ENCODE assay signal across 10 cellular contexts in genomic region chr1:156149374-156150106, GRCh38. TPM values are rescaled to one million over a fixed set of nuclear protein-coding genes. Genes with fewer than 3 reads are reported as not detected.
DNase-seq lines count a peak whose midpoint lies in the region; ATAC-seq and TF ChIP-seq lines count a peak whose summit lies in the region.
"Had no signal": no experiment of that assay in that cellular context is flagged by ENCODE, and none has a peak within 500 bp of the region (broad histone marks: within the 10 kb centered on the region; RNA-seq: fewer than 3 reads in every experiment).

No MANE protein-coding gene starts in this region.

- H3K27me3 ChIP-seq in transverse colon = no peaks in the 10 kb centered on the region
- H3K27me3 ChIP-seq in CD8-positive, alpha-beta T cell (ENCODE audit: insufficient read depth, low read length) = no peaks in the 10 kb centered on the region

- POLR2A ChIA-PET in activated B cell treated with CpG ODN at 0.5 μM for 24 hours (lab: Charles Lee) = interaction anchor here (0.7 to 6.8 kb wide), 6 partner anchors 13 to 77 kb away, joined by 3 to 71 read pairs (median 15); partner anchors contain the start of genes PMF1 and SLC25A44
- POLR2A ChIA-PET in CD8-positive, alpha-beta T cell (lab: Charles Lee) = interaction anchor here (0.7 kb wide), 1 partner anchor 63 kb away, joined by 3 read pairs; the partner anchor contains the start of gene PMF1

- intact Hi-C loops in activated B cell treated with CpG ODN at 0.5 μM for 24 hours (cut with micrococcal nuclease) = no loop called here
- intact Hi-C loops in transverse colon (cut with DNase I; ENCODE audit: low total_unique reads) = no loop called here
- intact Hi-C loops in CD8-positive, alpha-beta T cell (cut with DNase I, micrococcal nuclease) = no loop called here

- H3K27ac Mint-ChIP-seq in activated naive CD8-positive, alpha-beta T cell = peak overlapping the region; percentile 72
- H3K27ac Mint-ChIP-seq in activated naive CD8-positive, alpha-beta T cell treated with anti-CD3 and anti-CD28 coated beads for 36 hours = no peak overlapping the region
- peak overlapping the region; percentile 61 for H3K27ac Mint-ChIP-seq in activated B cell treated with CpG ODN at 0.5 μM for 24 hours
- H3K27ac Mint-ChIP-seq in CD8-positive, alpha-beta T cell = no peak overlapping the region

- no peak for TF ChIP-seq POLR2A in transverse colon (IDR thresholded peaks at IDR 0.05)

- H3K4me1 ChIP-seq in transverse colon = peaks cover 10 to 23% (median 18%) of the 10 kb centered on the region in 4 donors
- H3K4me1 ChIP-seq in CD8-positive, alpha-beta T cell (ENCODE audit: insufficient read depth, low read length) = peaks cover 19% of the 10 kb centered on the region

- no peaks in the 10 kb centered on the region for H3K27me3 Mint-ChIP-seq in activated naive CD8-positive, alpha-beta T cell
- no peaks in the 10 kb centered on the region for H3K27me3 Mint-ChIP-seq in activated naive CD8-positive, alpha-beta T cell treated with anti-CD3 and anti-CD28 coated beads for 36 hours
- peaks cover 4% of the 10 kb centered on the region for H3K27me3 Mint-ChIP-seq in activated B cell treated with CpG ODN at 0.5 μM for 24 hours
- H3K27me3 Mint-ChIP-seq in CD8-positive, alpha-beta T cell (ENCODE audit: low read depth) = no peaks in the 10 kb centered on the region

- TF ChIP-seq CTCF in activated B cell treated with CpG ODN at 0.5 μM for 24 hours (IDR thresholded peaks at IDR 0.05) (no peak), transverse colon (IDR thresholded peaks at IDR 0.05) (no peak)
- no peak for TF ChIP-seq CTCF in CD8-positive, alpha-beta T cell (IDR thresholded peaks at IDR 0.05)

- H3K4me1 Mint-ChIP-seq in activated naive CD8-positive, alpha-beta T cell (ENCODE audit: low read depth) = peaks cover 47% of the 10 kb centered on the region
- H3K4me1 Mint-ChIP-seq in activated naive CD8-positive, alpha-beta T cell treated with anti-CD3 and anti-CD28 coated beads for 36 hours = peaks cover 73% of the 10 kb centered on the region
- H3K4me1 Mint-ChIP-seq in activated B cell treated with CpG ODN at 0.5 μM for 24 hours = peaks cover 79% of the 10 kb centered on the region
- peaks cover 24% of the 10 kb centered on the region for H3K4me1 Mint-ChIP-seq in CD8-positive, alpha-beta T cell (ENCODE audit: low read depth)

- H3K9me3 ChIP-seq in transverse colon = no peaks in the 10 kb centered on the region
- no peaks in the 10 kb centered on the region for H3K9me3 ChIP-seq in CD8-positive, alpha-beta T cell (ENCODE audit: low read length)

- no peaks in the 10 kb centered on the region for H3K36me3 ChIP-seq in transverse colon
- no peaks in the 10 kb centered on the region for H3K36me3 ChIP-seq in CD8-positive, alpha-beta T cell (ENCODE audit: insufficient read depth, low read length)

- no peak for DNase-seq in activated naive CD8-positive, alpha-beta T cell treated with anti-CD3 and anti-CD28 coated beads for 36 hours
- no peak for DNase-seq in activated B cell treated with CpG ODN at 0.5 μM for 24 hours
- DNase-seq in transverse colon = peak; percentile 58
- DNase-seq in CD8-positive, alpha-beta T cell = no peak
- DNase-seq in hepatic stellate cell (ENCODE audit: low spot score) = no peak
- no peak for DNase-seq in NCI-H1105 treated with DMSO at 0.1 percent for 48 hours (lab: John Stamatoyannopoulos, UW)
- DNase-seq: IMR-90 had no signal

- no peaks in the 10 kb centered on the region for H3K9me3 Mint-ChIP-seq in activated naive CD8-positive, alpha-beta T cell (ENCODE audit: low read depth)
- no peaks in the 10 kb centered on the region for H3K9me3 Mint-ChIP-seq in activated naive CD8-positive, alpha-beta T cell treated with anti-CD3 and anti-CD28 coated beads for 36 hours
- no peaks in the 10 kb centered on the region for H3K9me3 Mint-ChIP-seq in activated B cell treated with CpG ODN at 0.5 μM for 24 hours
- H3K9me3 Mint-ChIP-seq in CD8-positive, alpha-beta T cell = no peaks in the 10 kb centered on the region

- peak overlapping the region in 2 of 4 donors; percentile 28 to 65 for H3K27ac ChIP-seq in transverse colon
- H3K27ac ChIP-seq in CD8-positive, alpha-beta T cell (ENCODE audit: low read depth, low read length) = no peak overlapping the region
- H3K27ac ChIP-seq: coronary artery had no signal

- H3K36me3 Mint-ChIP-seq in activated naive CD8-positive, alpha-beta T cell = no peaks in the 10 kb centered on the region
- H3K36me3 Mint-ChIP-seq in activated naive CD8-positive, alpha-beta T cell treated with anti-CD3 and anti-CD28 coated beads for 36 hours = no peaks in the 10 kb centered on the region
- H3K36me3 Mint-ChIP-seq in activated B cell treated with CpG ODN at 0.5 μM for 24 hours (ENCODE audit: low read depth) = no peaks in the 10 kb centered on the region
- H3K36me3 Mint-ChIP-seq in CD8-positive, alpha-beta T cell = no peaks in the 10 kb centered on the region

- CTCF ChIA-PET in activated B cell treated with CpG ODN at 0.5 μM for 24 hours (lab: Charles Lee) = interaction anchor here (1.0 to 13.6 kb wide), 5 partner anchors 19 to 77 kb away, joined by 3 to 215 read pairs (median 4); partner anchors contain the start of gene PMF1
- CTCF ChIA-PET in CD8-positive, alpha-beta T cell (lab: Charles Lee) = interaction anchor here (0.8 to 16.3 kb wide), 5 partner anchors 18 to 1197 kb away, joined by 3 to 252 read pairs (median 3); no protein-coding TSS in a partner anchor

- ATAC-seq in HG02870 (IDR thresholded peaks at IDR 0.05; ENCODE audit: unreplicated experiment) = peak; percentile 56
- peak; percentile 19 for ATAC-seq in activated B cell treated with CpG ODN at 0.5 μM for 24 hours (ENCODE audit: low read depth)
- ATAC-seq in CD8-positive, alpha-beta T cell = no peak

- no peak overlapping the region for H3K4me3 ChIP-seq in transverse colon
- H3K4me3 ChIP-seq in CD8-positive, alpha-beta T cell (ENCODE audit: low read depth, low read length) = no peak overlapping the region
- H3K4me3 ChIP-seq: coronary artery had no signal

- 38 to 40% methylated on average over 4 to 17 of the region's 17 CpGs for WGBS in transverse colon (ENCODE audit: low coverage in 1 of 2), 2 donors

- in situ Hi-C loops in transverse colon (cut with MboI; ENCODE audit: low pct_ligation_motif_present in 1 of 4, low pct_unique_long_range_greater_than_20kb in 1 of 4, low sequenced_read_pairs in 3 of 4) = loop anchor here in 3 of 4 donors (5.0 kb wide), 2 partner anchors 73 to 78 kb away; no protein-coding TSS in a partner anchor

- no peak for TF ChIP-seq EP300 in transverse colon (IDR thresholded peaks at IDR 0.05; ENCODE audit: low read depth)

- no peak overlapping the region for H3K4me3 Mint-ChIP-seq in activated naive CD8-positive, alpha-beta T cell
- no peak overlapping the region for H3K4me3 Mint-ChIP-seq in activated naive CD8-positive, alpha-beta T cell treated with anti-CD3 and anti-CD28 coated beads for 36 hours
- peak overlapping the region; percentile 70 for H3K4me3 Mint-ChIP-seq in activated B cell treated with CpG ODN at 0.5 μM for 24 hours
- H3K4me3 Mint-ChIP-seq in CD8-positive, alpha-beta T cell = no peak overlapping the region

RNA-seq across cellular contexts. Expression of gene SEMA4A, which starts 3.8 kb away (rescaled TPM):
- total RNA-seq in activated naive CD8-positive, alpha-beta T cell treated with anti-CD3 and anti-CD28 coated beads for 36 hours = 10 to 100 TPM; 13.2 to 16.1 TPM
- 7.0 and 7.4 TPM in 2 replicates for total RNA-seq in activated B cell treated with CpG ODN at 0.5 μM for 24 hours
- total RNA-seq in transverse colon = 1 to 10 TPM in 3 of 4 donors, not detected in 1; 2.6 to 6.0 (median 4.8) TPM
- total RNA-seq in CD8-positive, alpha-beta T cell = 1 to 10 TPM; 2.9 to 4.0 TPM

RNA-seq across cellular contexts. Expression of gene LMNA, which starts 35.0 kb away (rescaled TPM):
- 10 to 100 TPM; 32.3 to 37.8 TPM for total RNA-seq in activated naive CD8-positive, alpha-beta T cell treated with anti-CD3 and anti-CD28 coated beads for 36 hours
- total RNA-seq in activated B cell treated with CpG ODN at 0.5 μM for 24 hours (40.4 and 47.5 TPM in 2 replicates), transverse colon (100 to 1,000 TPM; 300 to 999 (median 324) TPM)
- total RNA-seq in CD8-positive, alpha-beta T cell = 100 to 1,000 TPM; 281 to 298 TPM

RNA-seq across cellular contexts. Expression of gene SLC25A44, which starts 44.4 kb away (rescaled TPM):
- 10 to 100 TPM; 55.0 to 60.7 TPM for total RNA-seq in activated naive CD8-positive, alpha-beta T cell treated with anti-CD3 and anti-CD28 coated beads for 36 hours
- 17.9 and 26.4 TPM in 2 replicates for total RNA-seq in activated B cell treated with CpG ODN at 0.5 μM for 24 hours
- 10 to 100 TPM in 3 of 4 donors, 1 to 10 TPM in 1; 9.6 to 19.9 (median 18.9) TPM for total RNA-seq in transverse colon
- 10 to 100 TPM; 12.1 to 12.6 TPM for total RNA-seq in CD8-positive, alpha-beta T cell

Comparison
In these comparisons a context has a peak if more than half of its experiments do, and no peak if none do; other contexts are left out.
1. H3K27ac Mint-ChIP-seq: peak in activated naive CD8-positive, alpha-beta T cell (single experiment) and activated B cell treated with CpG ODN at 0.5 μM for 24 hours (single experiment); none in activated naive CD8-positive, alpha-beta T cell treated with anti-CD3 and anti-CD28 coated beads for 36 hours (single experiment) and CD8-positive, alpha-beta T cell (single experiment).